ENCODE assay signal across 13 cellular contexts in genomic region chr10:49187044-49187484, GRCh38. TPM values are rescaled to one million over a fixed set of nuclear protein-coding genes. Genes with fewer than 3 reads are reported as not detected.
A peak's percentile ranks its signal among the peaks of the same experiment; 100 is the strongest.
DNase-seq lines count a peak whose midpoint lies in the region; ATAC-seq and TF ChIP-seq lines count a peak whose summit lies in the region.
"Had no signal": no experiment of that assay in that cellular context is flagged by ENCODE, and none has a peak within 500 bp of the region (broad histone marks: within the 10 kb centered on the region; RNA-seq: fewer than 3 reads in every experiment).

No MANE protein-coding gene starts in this region.

- no peak for TF ChIP-seq POLR2A in esophagus squamous epithelium (IDR thresholded peaks at IDR 0.05)

- DNase-seq in CD4-positive, alpha-beta memory T cell, result no peak
- DNase-seq in OCI-M1 (lab: John Stamatoyannopoulos, UW), result peak; percentile 61
- no peak for DNase-seq in esophagus squamous epithelium (lab: John Stamatoyannopoulos, UW)
- no peak for DNase-seq in psoas muscle
- no peak for DNase-seq in posterior vena cava (ENCODE audit: low spot score)
- no peak for DNase-seq in activated gamma-delta T cell (lab: John Stamatoyannopoulos, UW)
- DNase-seq in SHP77 (lab: John Stamatoyannopoulos, UW), result no peak
- DNase-seq: activated naive CD4-positive, alpha-beta T cell; MM.1S; NCI-H82; ovary had no signal

- H3K36me3 ChIP-seq in CD4-positive, alpha-beta memory T cell (ENCODE audit: insufficient read depth, low read length), result no peaks in the 10 kb centered on the region
- H3K36me3 ChIP-seq in esophagus squamous epithelium (no peaks in the 10 kb centered on the region), psoas muscle (ENCODE audit: insufficient read depth in 1 of 2, low read depth in 1 of 2) (no peaks in the 10 kb centered on the region)
- H3K36me3 ChIP-seq: ovary had no signal

- WGBS in esophagus squamous epithelium, 2 donors, result 39% methylated on average over 7 to 8 of the region's 8 CpGs
- 65 to 68% (median 68%) methylated on average over 8 of the region's 8 CpGs for WGBS in psoas muscle, 3 donors

- POLR2A ChIA-PET in CD4-positive, alpha-beta memory T cell (lab: Charles Lee; ENCODE audit: partially characterized antibody), result no interaction called here

- TF ChIP-seq CTCF in esophagus squamous epithelium (IDR thresholded peaks at IDR 0.05) (no peak), psoas muscle (IDR thresholded peaks at IDR 0.05) (no peak)

- peak overlapping the region; percentile 17 to 62 for H3K4me3 ChIP-seq in CD4-positive, alpha-beta memory T cell (ENCODE audit: low read length in 2 of 2)
- H3K4me3 ChIP-seq in esophagus squamous epithelium (peak overlapping the region in 3 of 4 donors; percentile 30 to 61 (median 38)), psoas muscle (peak overlapping the region; percentile 56)
- H3K4me3 ChIP-seq: ovary had no signal

- CTCF ChIA-PET in CD4-positive, alpha-beta memory T cell (lab: Charles Lee; ENCODE audit: partially characterized antibody), result no interaction called here

- peaks cover 51% of the 10 kb centered on the region for H3K4me1 ChIP-seq in CD4-positive, alpha-beta memory T cell (ENCODE audit: insufficient read depth, low read length)
- peaks cover 0 to 50% (median 21%) of the 10 kb centered on the region in 3 donors for H3K4me1 ChIP-seq in esophagus squamous epithelium
- peaks cover 13% of the 10 kb centered on the region for H3K4me1 ChIP-seq in psoas muscle

- H3K27ac ChIP-seq in CD4-positive, alpha-beta memory T cell (ENCODE audit: low read depth, low read length), result peak overlapping the region; percentile 31
- H3K27ac ChIP-seq in esophagus squamous epithelium, result peak overlapping the region in 3 of 4 donors; percentile 68 to 86 (median 82)
- no peak overlapping the region for H3K27ac ChIP-seq in psoas muscle
- H3K27ac ChIP-seq: ovary had no signal

- H3K9me3 ChIP-seq in CD4-positive, alpha-beta memory T cell (ENCODE audit: control insufficient read depth in 1 of 2, low read length in 2 of 2), result no peaks in the 10 kb centered on the region
- no peaks in the 10 kb centered on the region for H3K9me3 ChIP-seq in esophagus squamous epithelium
- no peaks in the 10 kb centered on the region for H3K9me3 ChIP-seq in psoas muscle
- H3K9me3 ChIP-seq: ovary had no signal

- H3K27me3 ChIP-seq in CD4-positive, alpha-beta memory T cell (ENCODE audit: insufficient read depth, low read length), result no peaks in the 10 kb centered on the region
- H3K27me3 ChIP-seq in esophagus squamous epithelium (no peaks in the 10 kb centered on the region), psoas muscle (ENCODE audit: insufficient read depth in 3 of 3, low read length in 2 of 3) (no peaks in the 10 kb centered on the region)
- H3K27me3 ChIP-seq: ovary had no signal

- H3K4me3 Mint-ChIP-seq in CD4-positive, alpha-beta memory T cell, result peak overlapping the region; percentile 60 to 88 (median 83)

- H3K27me3 Mint-ChIP-seq in CD4-positive, alpha-beta memory T cell, result peaks cover 0 to 3% of the 10 kb centered on the region in 2 donors

- H3K9me3 Mint-ChIP-seq in CD4-positive, alpha-beta memory T cell, result no peaks in the 10 kb centered on the region

- no peaks in the 10 kb centered on the region for H3K36me3 Mint-ChIP-seq in CD4-positive, alpha-beta memory T cell

- intact Hi-C loops in CD4-positive, alpha-beta memory T cell (cut with micrococcal nuclease), result loop anchor here (10.0 kb wide), 1 partner anchor 328 kb away; no protein-coding TSS in a partner anchor
- intact Hi-C loops in esophagus squamous epithelium (cut with DNase I) (no loop called here), psoas muscle (cut with DNase I) (no loop called here), posterior vena cava (cut with DNase I) (no loop called here)

- peak overlapping the region; percentile 49 to 90 (median 81) for H3K27ac Mint-ChIP-seq in CD4-positive, alpha-beta memory T cell

- peaks cover 15 to 92% (median 41%) of the 10 kb centered on the region in 4 donors for H3K4me1 Mint-ChIP-seq in CD4-positive, alpha-beta memory T cell

- ATAC-seq in psoas muscle (no peak), HG03139 (IDR thresholded peaks at IDR 0.05; ENCODE audit: unreplicated experiment) (no peak)

RNA-seq across cellular contexts. Expression of gene TMEM273, which starts 1.1 kb away (rescaled TPM):
- 10 to 100 TPM; 27.7 to 30.4 TPM for total RNA-seq in CD4-positive, alpha-beta memory T cell
- polyA plus RNA-seq in CD4-positive, alpha-beta memory T cell, result 100 to 1,000 TPM in 1 of 2 donors, 10 to 100 TPM in 1; 86.9 to 101 TPM
- total RNA-seq in esophagus squamous epithelium, result 10 to 100 TPM in 2 of 4 donors, 1 to 10 TPM in 1, under 1 TPM in 1; 0.76 to 20.6 (median 7.1) TPM
- 10 to 100 TPM in 1 of 4 donors, 1 to 10 TPM in 3; 3.5 to 12.0 (median 6.0) TPM for total RNA-seq in psoas muscle
- polyA plus RNA-seq in psoas muscle, result 1 to 10 TPM; 7.0 to 9.1 (median 7.7) TPM
- total RNA-seq in posterior vena cava, result 10 to 100 TPM; 17.0 to 26.1 TPM
- total RNA-seq: H1 had no signal
- polyA plus RNA-seq: H1 had no signal

RNA-seq across cellular contexts. Expression of gene FAM170B, which starts 53.2 kb away (rescaled TPM):
- not detected for total RNA-seq in CD4-positive, alpha-beta memory T cell
- not detected for polyA plus RNA-seq in CD4-positive, alpha-beta memory T cell
- total RNA-seq in esophagus squamous epithelium, result not detected
- not detected for total RNA-seq in psoas muscle
- polyA plus RNA-seq in psoas muscle, result under 1 TPM in 1 of 3 donors, not detected in 2; 0.01 TPM
- total RNA-seq in posterior vena cava, result not detected
- total RNA-seq: H1, ovary had no signal
- polyA plus RNA-seq: H1, ovary had no signal
